In the genomic region with DNA sequence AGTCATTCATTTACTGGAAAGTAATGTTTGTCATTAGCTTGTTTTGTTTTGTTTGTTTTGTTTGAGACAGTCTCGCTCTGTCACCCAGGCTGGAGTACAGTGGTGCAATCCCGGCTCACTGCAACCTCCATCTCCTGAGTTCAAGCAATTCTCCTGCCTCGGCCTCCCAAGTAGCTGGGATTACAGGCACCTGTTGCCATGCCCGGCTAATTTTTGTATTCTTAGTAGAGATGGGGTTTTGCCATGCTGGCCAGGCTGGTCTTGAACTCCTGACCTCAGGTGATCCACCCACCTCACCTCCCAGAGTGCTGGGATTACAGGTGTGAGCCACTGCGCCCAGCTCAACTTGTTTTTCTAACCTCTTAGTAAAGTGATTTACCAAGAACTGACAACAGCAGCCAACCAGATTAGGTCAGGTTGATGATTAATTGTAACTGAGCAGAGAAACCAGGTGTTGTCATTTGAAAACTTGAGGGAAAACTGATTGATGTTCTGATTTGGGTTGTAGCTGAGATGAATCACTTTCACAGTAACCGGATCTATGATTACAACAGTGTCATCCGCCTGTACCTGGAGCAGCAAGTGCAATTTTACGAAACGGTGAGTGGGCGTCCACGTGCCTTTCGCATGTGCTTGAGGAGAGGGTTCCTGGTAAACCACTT, we compare ENCODE assay signal across 8 cellular contexts. TPM values are rescaled to one million over a fixed set of nuclear protein-coding genes. Genes with fewer than 3 reads are reported as not detected.
DNase-seq lines count a peak whose midpoint lies in the region; ATAC-seq, FAIRE-seq and TF ChIP-seq lines count a peak whose summit lies in the region.
"Not testable (repeated sequence)": the region's sequence is repeated elsewhere in the genome, so short reads cannot be mapped to it uniquely, and the experiment has no call there.

No MANE protein-coding gene starts in this region.

- H3K4me3 Mint-ChIP-seq in activated T-helper 17 cell treated with anti-CD3 and anti-CD28 coated beads, Interleukin-2, amount 50 U/mL, for 72 hours = peak overlapping the region; percentile 22
- not testable (repeated sequence) for H3K4me3 Mint-ChIP-seq in stimulated activated naive CD8-positive, alpha-beta T cell treated with anti-CD3 and anti-CD28 coated beads, Interleukin-15, Interleukin-2, amounts not matched to agents 100 ng/mL and 50 ng/mL, for 24 hours

- H3K9me3 ChIP-seq in HEK293 (ENCODE audit: control insufficient read depth, insufficient read depth, low read depth, low read length) = not testable (repeated sequence)

- H3K36me3 ChIP-seq in HEK293 (ENCODE audit: control insufficient read depth in 2 of 2, insufficient read depth in 1 of 2, low read length in 2 of 2) (peaks cover 15 to 91% of the 10 kb centered on the region in 2 experiments), bronchial epithelial cell (ENCODE audit: control insufficient read depth, insufficient read depth, low read length) (peaks cover 22% of the 10 kb centered on the region)

- peaks cover 98% of the 10 kb centered on the region for H3K36me3 Mint-ChIP-seq in activated T-helper 17 cell treated with anti-CD3 and anti-CD28 coated beads, Interleukin-2, amount 50 U/mL, for 72 hours (ENCODE audit: low read depth)
- H3K36me3 Mint-ChIP-seq in stimulated activated naive CD8-positive, alpha-beta T cell treated with anti-CD3 and anti-CD28 coated beads, Interleukin-15, Interleukin-2, amounts not matched to agents 100 ng/mL and 50 ng/mL, for 24 hours (ENCODE audit: low read depth) = peaks cover 93% of the 10 kb centered on the region

- peak overlapping the region; percentile 87 for H3K27ac Mint-ChIP-seq in activated T-helper 17 cell treated with anti-CD3 and anti-CD28 coated beads, Interleukin-2, amount 50 U/mL, for 72 hours
- peak overlapping the region; percentile 80 for H3K27ac Mint-ChIP-seq in stimulated activated naive CD8-positive, alpha-beta T cell treated with anti-CD3 and anti-CD28 coated beads, Interleukin-15, Interleukin-2, amounts not matched to agents 100 ng/mL and 50 ng/mL, for 24 hours

- H3K27me3 ChIP-seq in bronchial epithelial cell (ENCODE audit: control insufficient read depth, insufficient read depth, low read length) = not testable (repeated sequence)

- not testable (repeated sequence) for H3K4me1 ChIP-seq in HEK293 (ENCODE audit: control insufficient read depth, insufficient read depth, low read length)

- CTCF ChIA-PET in HEK293 (lab: Yijun Ruan, JAX) = interaction anchor here (0.6 to 1.0 kb wide), 4 partner anchors 102 to 1485 kb away, joined by 3 to 6 read pairs (median 4); no protein-coding TSS in a partner anchor

- TF ChIP-seq CTCF in HEK293 (tag by site-specific recombination; IDR thresholded peaks at IDR 0.05); bronchial epithelial cell (IDR thresholded peaks at IDR 0.05; ENCODE audit: insufficient read depth, low read length, severe bottlenecking): not testable (repeated sequence)

- H3K27me3 Mint-ChIP-seq in activated T-helper 17 cell treated with anti-CD3 and anti-CD28 coated beads, Interleukin-2, amount 50 U/mL, for 72 hours; stimulated activated naive CD8-positive, alpha-beta T cell treated with anti-CD3 and anti-CD28 coated beads, Interleukin-15, Interleukin-2, amounts not matched to agents 100 ng/mL and 50 ng/mL, for 24 hours: not testable (repeated sequence)

- H3K4me1 Mint-ChIP-seq in activated T-helper 17 cell treated with anti-CD3 and anti-CD28 coated beads, Interleukin-2, amount 50 U/mL, for 72 hours = peaks cover 22% of the 10 kb centered on the region
- H3K4me1 Mint-ChIP-seq in stimulated activated naive CD8-positive, alpha-beta T cell treated with anti-CD3 and anti-CD28 coated beads, Interleukin-15, Interleukin-2, amounts not matched to agents 100 ng/mL and 50 ng/mL, for 24 hours (ENCODE audit: low read depth) = peaks cover 36% of the 10 kb centered on the region

- not testable (repeated sequence) for FAIRE-seq in bronchial epithelial cell (lab: Jason Lieb, UNC)

- not testable (repeated sequence) for H3K27ac ChIP-seq in HEK293 (ENCODE audit: extremely low read depth, low read depth, low read length)

- peak; percentile 81 for ATAC-seq in activated T-helper 17 cell treated with anti-CD3 and anti-CD28 coated beads, Interleukin-2, amount 50 U/mL, for 72 hours (replicated peaks)

- peak; percentile 73 to 80 for DNase-seq in activated CD4-positive, alpha-beta T cell treated with anti-CD3 and anti-CD28 coated beads, Interleukin-2, amount 50 U/mL, for 48 hours
- DNase-seq in bronchial epithelial cell (ENCODE audit: low read depth) (peak; percentile 71), kidney glomerular epithelial cell (lab: John Stamatoyannopoulos, UW) (peak; percentile 62), renal cortical epithelial cell (ENCODE audit: low read depth) (peak; percentile 62)
- peak; percentile 45 to 61 for DNase-seq in stimulated activated CD4-positive, alpha-beta T cell treated with anti-CD3 and anti-CD28 coated beads, Interleukin-4, amount 100 ng/mL, for 4 hours

- H3K9me3 Mint-ChIP-seq in activated T-helper 17 cell treated with anti-CD3 and anti-CD28 coated beads, Interleukin-2, amount 50 U/mL, for 72 hours; stimulated activated naive CD8-positive, alpha-beta T cell treated with anti-CD3 and anti-CD28 coated beads, Interleukin-15, Interleukin-2, amounts not matched to agents 100 ng/mL and 50 ng/mL, for 24 hours: not testable (repeated sequence)

- POLR2A ChIA-PET in HEK293 (lab: Yijun Ruan, JAX) = not testable (repeated sequence)

- H3K4me3 ChIP-seq in HEK293 (ENCODE audit: low read depth, low read length); bronchial epithelial cell (ENCODE audit: low read depth, low read length): not testable (repeated sequence)

TF ChIP-seq in HEK293, 187 proteins besides CTCF, POLR2A, EP300 and RAD21:
- TF ChIP-seq SCRT2 (tag by site-specific recombination; IDR thresholded peaks at IDR 0.05) = peak; percentile 88
- peak; percentile 61; the same call in 1 of the 2 replicates for TF ChIP-seq SCRT1 (tag by site-specific recombination; IDR thresholded peaks at IDR 0.05; ENCODE audit: borderline replicate concordance)

RNA-seq across cellular contexts. Expression of a gene that starts 41.2 kb away (rescaled TPM):
- 10 to 100 TPM; 28.0 to 32.0 TPM for total RNA-seq in activated T-helper 17 cell treated with anti-CD3 and anti-CD28 coated beads, Interleukin-2, amount 50 U/mL, for 72 hours
- total RNA-seq in bronchial epithelial cell = 7.4 and 8.2 TPM in 2 replicates
- 13.3 and 14.1 TPM in 2 replicates for total RNA-seq in renal cortical epithelial cell
